ENCODE assay signal across 8 cellular contexts in the genomic region with DNA sequence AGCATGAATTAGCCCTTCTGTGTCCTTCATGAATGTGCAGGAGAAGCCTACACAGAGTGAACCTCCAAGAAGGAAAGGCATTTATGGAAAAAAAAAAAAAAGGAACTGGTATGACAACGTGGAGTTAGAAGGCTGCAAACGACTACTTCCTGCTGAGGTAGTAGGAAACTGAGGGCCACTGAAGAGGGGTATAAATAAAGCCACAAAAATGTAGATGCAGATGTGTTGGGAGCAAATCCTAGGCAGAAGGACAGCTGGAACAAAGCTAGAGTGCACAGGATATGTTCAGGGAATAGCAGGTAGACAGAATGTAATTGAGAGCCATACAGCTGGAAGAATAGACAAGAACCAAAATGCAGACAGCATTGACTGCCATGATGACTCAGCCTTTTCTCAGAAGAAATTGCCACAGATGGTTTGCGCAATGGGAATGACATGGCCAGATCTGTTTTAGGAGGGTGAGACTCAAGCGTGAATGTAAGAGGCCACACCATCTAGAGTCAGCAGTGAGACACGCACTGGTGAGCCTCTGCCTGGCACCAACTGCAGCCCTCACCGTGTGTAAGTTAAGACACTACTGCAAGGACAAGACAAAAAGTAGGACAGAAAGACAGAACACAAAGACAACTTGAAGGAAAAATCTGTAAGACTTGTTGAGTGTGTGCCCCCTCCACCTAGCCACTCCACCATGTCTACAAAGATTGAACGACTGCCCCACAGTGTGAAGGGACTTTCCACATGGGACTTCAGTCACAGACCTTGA.
DNase-seq lines count a peak whose midpoint lies in the region; ATAC-seq and TF ChIP-seq lines count a peak whose summit lies in the region.

No MANE protein-coding gene starts in this region.

- peak overlapping the region in 4 of 6 donors; percentile 4 to 66 (median 61) for H3K27ac Mint-ChIP-seq in immature natural killer cell

- peak overlapping the region in 1 of 2 donors; percentile 7 for H3K4me3 ChIP-seq in ascending aorta

- no peaks in the 10 kb centered on the region for H3K36me3 ChIP-seq in ascending aorta

- intact Hi-C loops in ascending aorta (cut with DNase I) = loop anchor here (5.0 kb wide), 1 partner anchor 40 kb away; no protein-coding TSS in a partner anchor

- no peaks in the 10 kb centered on the region for H3K27me3 ChIP-seq in ascending aorta

- H3K4me1 Mint-ChIP-seq in immature natural killer cell = peaks cover 31% of the 10 kb centered on the region in 2 donors

- H3K27me3 Mint-ChIP-seq in immature natural killer cell (ENCODE audit: low read depth in 3 of 3) = peaks cover 0 to 2% (median 2%) of the 10 kb centered on the region in 3 donors

- peaks cover 0 to 3% (median 0%) of the 10 kb centered on the region in 6 donors for H3K9me3 Mint-ChIP-seq in immature natural killer cell

- ATAC-seq in GM18502 (IDR thresholded peaks at IDR 0.05; ENCODE audit: poor library complexity, unreplicated experiment) = peak; percentile 65
- ATAC-seq in stimulated activated naive CD8-positive, alpha-beta T cell treated with anti-CD3 and anti-CD28 coated beads, Interleukin-15, Interleukin-2, amounts not matched to agents 100 U/mL and 50 U/mL, for 24 hours = peak; percentile 65
- no peak for ATAC-seq in HG02623 (IDR thresholded peaks at IDR 0.05; ENCODE audit: unreplicated experiment)

- peaks cover 2 to 34% of the 10 kb centered on the region in 2 donors for H3K4me1 ChIP-seq in ascending aorta

- peaks cover 0 to 4% (median 0%) of the 10 kb centered on the region in 3 donors for H3K36me3 Mint-ChIP-seq in immature natural killer cell

- no peak for TF ChIP-seq CTCF in ascending aorta (IDR thresholded peaks at IDR 0.05)

- DNase-seq in LHCN-M2 (ENCODE audit: low read depth) (peak; percentile 99), ascending aorta (ENCODE audit: low spot score in 2 of 2) (peak; percentile 43 to 91), immature natural killer cell (no peak), HuH-7 (ENCODE audit: low spot score) (no peak), NCI-H1105 (lab: John Stamatoyannopoulos, UW) (no peak)
- DNase-seq in stimulated activated naive CD8-positive, alpha-beta T cell treated with anti-CD3 and anti-CD28 coated beads, Interleukin-15, Interleukin-2, amounts not matched to agents 100 U/mL and 50 U/mL, for 24 hours = peak; percentile 6

- H3K4me3 Mint-ChIP-seq in immature natural killer cell = peak overlapping the region in 3 of 5 donors; percentile 1 to 43 (median 23)

- H3K27ac ChIP-seq in ascending aorta = peak overlapping the region; percentile 10 to 54

- no peaks in the 10 kb centered on the region for H3K9me3 ChIP-seq in ascending aorta

Comparison
In these comparisons a context has a peak if more than half of its experiments do, and no peak if none do; other contexts are left out.
1. DNase-seq: peak in LHCN-M2 (single experiment), ascending aorta (2 of 2) and stimulated activated naive CD8-positive, alpha-beta T cell treated with anti-CD3 and anti-CD28 coated beads, Interleukin-15, Interleukin-2, amounts not matched to agents 100 U/mL and 50 U/mL, for 24 hours (single experiment); none in immature natural killer cell (0 of 3), HuH-7 (single experiment) and NCI-H1105 (single experiment).